In genomic region chr4:26299254-26299882, GRCh38 we compare ENCODE assay signal across 10 cellular contexts. TPM values are rescaled to one million over a fixed set of nuclear protein-coding genes. Genes with fewer than 3 reads are reported as not detected.
A peak's percentile ranks its signal among the peaks of the same experiment; 100 is the strongest.
DNase-seq lines count a peak whose midpoint lies in the region; ATAC-seq lines count a peak whose summit lies in the region.
"Had no signal": no experiment of that assay in that cellular context is flagged by ENCODE, and none has a peak within 500 bp of the region (broad histone marks: within the 10 kb centered on the region; RNA-seq: fewer than 3 reads in every experiment).

No MANE protein-coding gene starts in this region.

- peaks cover 24% of the 10 kb centered on the region for H3K4me1 Mint-ChIP-seq in activated T-cell treated with anti-CD3 and anti-CD28 coated beads, Interleukin-2, amount 50 U/mL, for 72 hours (ENCODE audit: low read depth)
- peaks cover 20% of the 10 kb centered on the region for H3K4me1 Mint-ChIP-seq in stimulated activated naive CD8-positive, alpha-beta T cell treated with anti-CD3 and anti-CD28 coated beads, Interleukin-15, amount 100 ng/mL, for 72 hours

- H3K36me3 Mint-ChIP-seq in activated T-cell treated with anti-CD3 and anti-CD28 coated beads, Interleukin-2, amount 50 U/mL, for 72 hours (ENCODE audit: insufficient read depth in 2 of 2), result no peaks in the 10 kb centered on the region

- peak overlapping the region; percentile 83 for H3K27ac ChIP-seq in SJSA1

- no peaks in the 10 kb centered on the region for H3K27me3 ChIP-seq in SJSA1 (replicated peaks)

- no peaks in the 10 kb centered on the region for H3K9me3 ChIP-seq in SJSA1 (replicated peaks)

- peaks cover 32% of the 10 kb centered on the region for H3K27me3 Mint-ChIP-seq in activated T-cell treated with anti-CD3 and anti-CD28 coated beads, Interleukin-2, amount 50 U/mL, for 72 hours (ENCODE audit: low read depth)
- peaks cover 8% of the 10 kb centered on the region for H3K27me3 Mint-ChIP-seq in stimulated activated naive CD8-positive, alpha-beta T cell treated with anti-CD3 and anti-CD28 coated beads, Interleukin-15, amount 100 ng/mL, for 72 hours

- H3K36me3 ChIP-seq in SJSA1, result no peaks in the 10 kb centered on the region

- peak in 1 of 2 donors; percentile 41 for ATAC-seq in activated T-cell treated with anti-CD3 and anti-CD28 coated beads, Interleukin-2, amount 50 U/mL, for 72 hours (replicated peaks in 1 of 2)
- ATAC-seq in HG02763 (IDR thresholded peaks at IDR 0.05; ENCODE audit: unreplicated experiment), result peak; percentile 48
- peak; percentile 43 for ATAC-seq in stimulated activated naive CD8-positive, alpha-beta T cell treated with anti-CD3 and anti-CD28 coated beads, Interleukin-15, amount 100 ng/mL, for 72 hours

- DNase-seq in activated T-cell treated with anti-CD3 and anti-CD28 coated beads, Interleukin-2, amount 50 U/mL, for 72 hours, result no peak
- DNase-seq in activated T-cell treated with anti-CD3 and anti-CD28 coated beads, Interleukin-2, amount 50 U/mL, for 1 hour, result no peak
- no peak for DNase-seq in SJSA1 (ENCODE audit: low read depth in 1 of 2, low spot score in 2 of 2)
- DNase-seq in stimulated activated naive CD8-positive, alpha-beta T cell treated with anti-CD3 and anti-CD28 coated beads, Interleukin-15, amount 100 ng/mL, for 72 hours, result no peak
- no peak for DNase-seq in dermis blood vessel endothelial cell
- no peak for DNase-seq in SHP77 (lab: John Stamatoyannopoulos, UW)
- no peak for DNase-seq in NCI-H2196 (lab: John Stamatoyannopoulos, UW; ENCODE audit: unreplicated experiment)
- DNase-seq: activated naive CD4-positive, alpha-beta T cell treated with anti-CD3 and anti-CD28 coated beads, Interleukin-2, amount 50 U/mL, for 16 hours; retina had no signal

- H3K27ac Mint-ChIP-seq in activated T-cell treated with anti-CD3 and anti-CD28 coated beads, Interleukin-2, amount 50 U/mL, for 72 hours, result peak overlapping the region; percentile 80
- H3K27ac Mint-ChIP-seq in stimulated activated naive CD8-positive, alpha-beta T cell treated with anti-CD3 and anti-CD28 coated beads, Interleukin-15, amount 100 ng/mL, for 72 hours, result peak overlapping the region in 1 of 2 donors; percentile 60

- no peak overlapping the region for H3K4me3 ChIP-seq in SJSA1

- H3K9me3 Mint-ChIP-seq in activated T-cell treated with anti-CD3 and anti-CD28 coated beads, Interleukin-2, amount 50 U/mL, for 72 hours, result no peaks in the 10 kb centered on the region
- H3K9me3 Mint-ChIP-seq in stimulated activated naive CD8-positive, alpha-beta T cell treated with anti-CD3 and anti-CD28 coated beads, Interleukin-15, amount 100 ng/mL, for 72 hours, result no peaks in the 10 kb centered on the region

- H3K4me1 ChIP-seq in SJSA1 (replicated peaks), result peaks cover 29% of the 10 kb centered on the region

- H3K4me3 Mint-ChIP-seq in activated T-cell treated with anti-CD3 and anti-CD28 coated beads, Interleukin-2, amount 50 U/mL, for 72 hours, result peak overlapping the region; percentile 66 to 80
- H3K4me3 Mint-ChIP-seq in stimulated activated naive CD8-positive, alpha-beta T cell treated with anti-CD3 and anti-CD28 coated beads, Interleukin-15, amount 100 ng/mL, for 72 hours, result peak overlapping the region; percentile 14 to 69

RNA-seq across cellular contexts. Expression of gene RBPJ, which starts 21.4 kb away (rescaled TPM):
- total RNA-seq in activated T-cell treated with anti-CD3 and anti-CD28 coated beads, Interleukin-2, amount 50 U/mL, for 72 hours, result 100 to 1,000 TPM; 104 to 136 TPM
- 34.5 and 96.6 TPM in 2 replicates for total RNA-seq in SJSA1 (2014; rRNA removed; shearing (Covaris generic))
- total RNA-seq in dermis blood vessel endothelial cell, result 53.9 and 77.2 TPM in 2 replicates
